10 cellular contexts compared by ENCODE assay signal in the genomic region with DNA sequence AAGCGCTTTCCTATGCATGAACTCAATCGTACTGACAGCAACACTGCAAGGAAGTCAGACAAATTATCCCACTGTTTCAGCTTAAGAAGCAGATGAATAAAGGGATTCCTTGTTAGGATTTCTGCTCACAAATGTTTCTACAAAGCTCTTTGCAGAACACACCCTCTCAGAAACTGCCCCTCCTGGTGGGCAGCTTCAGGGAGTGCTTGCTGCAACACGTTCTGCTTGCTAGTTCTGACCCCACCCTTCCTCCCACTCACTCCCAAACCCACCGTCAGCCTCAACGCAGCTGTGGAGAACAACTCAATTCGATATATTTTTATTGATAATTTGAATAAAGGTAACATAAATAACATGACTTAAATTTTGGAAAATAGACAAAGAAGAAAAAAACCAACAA.
A peak's percentile ranks its signal among the peaks of the same experiment; 100 is the strongest.
DNase-seq lines count a peak whose midpoint lies in the region; ATAC-seq lines count a peak whose summit lies in the region.
"Had no signal": no experiment of that assay in that cellular context is flagged by ENCODE, and none has a peak within 500 bp of the region (broad histone marks: within the 10 kb centered on the region; RNA-seq: fewer than 3 reads in every experiment).

No MANE protein-coding gene starts in this region.

- no peak for ATAC-seq in HG03565 (IDR thresholded peaks at IDR 0.05; ENCODE audit: unreplicated experiment)
- ATAC-seq: activated T-cell treated with anti-CD3 and anti-CD28 coated beads, Interleukin-2, amount 50 U/mL, for 72 hours had no signal

- no peak overlapping the region for H3K27ac ChIP-seq in epithelial cell of prostate
- H3K27ac ChIP-seq: upper lobe of left lung had no signal

- DNase-seq in activated effector memory CD4-positive, alpha-beta T cell treated with anti-CD3 and anti-CD28 coated beads, Interleukin-2, amount 50 U/mL, for 16 hours: peak; percentile 64
- no peak for DNase-seq in activated effector memory CD4-positive, alpha-beta T cell treated with Interleukin-2 at 50 U/mL for 16 hours
- DNase-seq in NCI-H82 treated with DMSO at 0.1 percent for 48 hours (lab: John Stamatoyannopoulos, UW; ENCODE audit: unreplicated experiment) (peak; percentile 13), epithelial cell of prostate (ENCODE audit: low read depth, low spot score) (peak; percentile 12), smooth muscle cell of the brain vasculature (ENCODE audit: low read depth, low spot score) (peak; percentile 9), DMS153 treated with DMSO at 0.1 percent for 48 hours (lab: John Stamatoyannopoulos, UW; ENCODE audit: unreplicated experiment) (no peak), DMS114 treated with DMSO at 0.1 percent for 48 hours (lab: John Stamatoyannopoulos, UW; ENCODE audit: unreplicated experiment) (no peak)
- DNase-seq: upper lobe of left lung had no signal

Comparison
In these comparisons a context has a peak if more than half of its experiments do, and no peak if none do; other contexts are left out.
1. DNase-seq: peak in activated effector memory CD4-positive, alpha-beta T cell treated with anti-CD3 and anti-CD28 coated beads, Interleukin-2, amount 50 U/mL, for 16 hours (single experiment), NCI-H82 treated with DMSO at 0.1 percent for 48 hours (single experiment), epithelial cell of prostate (single experiment) and smooth muscle cell of the brain vasculature (single experiment); none in activated effector memory CD4-positive, alpha-beta T cell treated with Interleukin-2 at 50 U/mL for 16 hours (single experiment), DMS153 treated with DMSO at 0.1 percent for 48 hours (single experiment) and DMS114 treated with DMSO at 0.1 percent for 48 hours (single experiment).